Comparison of ENCODE assay signal across 13 cellular contexts in the genomic region with DNA sequence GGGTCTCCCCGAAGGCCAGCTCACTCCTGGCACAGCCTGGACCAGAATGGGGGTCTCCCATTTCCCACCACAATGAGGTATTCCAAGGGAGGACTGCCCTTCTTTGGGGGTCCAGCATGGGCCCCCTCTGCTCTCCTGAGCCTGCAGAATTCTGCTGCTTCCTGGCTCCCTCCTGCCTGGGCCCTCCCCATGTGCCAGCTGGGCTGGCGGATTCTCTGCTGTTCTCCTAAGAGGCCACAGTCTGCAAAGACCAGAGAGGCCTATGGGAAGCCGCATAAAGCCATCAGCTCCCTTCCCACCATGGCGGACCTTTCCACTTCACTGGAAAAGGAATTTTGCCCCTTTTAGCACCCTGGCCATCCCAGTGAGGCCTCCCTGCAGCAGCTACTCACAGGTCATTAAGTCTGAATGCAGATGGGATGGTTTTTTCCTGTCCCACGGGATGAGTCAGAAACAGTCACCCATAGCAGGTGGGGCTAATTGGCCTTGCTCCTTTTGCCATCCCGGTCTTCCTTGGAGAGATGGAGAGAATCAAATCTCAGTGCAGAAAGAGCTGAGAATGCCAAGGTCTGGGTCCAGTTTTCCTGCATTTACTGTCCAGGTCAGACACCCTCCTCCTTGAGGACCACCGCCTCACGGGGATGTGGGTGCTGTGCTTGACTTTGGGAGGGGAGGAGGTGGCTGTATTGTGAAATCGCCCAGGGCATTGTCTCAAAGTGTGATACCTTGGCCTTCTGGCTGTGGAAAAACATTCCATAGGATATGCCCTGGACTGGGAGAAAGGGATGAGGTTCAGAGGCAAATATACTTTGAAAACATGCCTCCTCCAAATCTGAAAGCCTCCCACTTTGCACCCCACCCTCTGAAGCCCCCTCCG. TPM values are rescaled to one million over a fixed set of nuclear protein-coding genes. Genes with fewer than 3 reads are reported as not detected.
DNase-seq lines count a peak whose midpoint lies in the region; ATAC-seq, FAIRE-seq and TF ChIP-seq lines count a peak whose summit lies in the region.
"Had no signal": no experiment of that assay in that cellular context is flagged by ENCODE, and none has a peak within 500 bp of the region (broad histone marks: within the 10 kb centered on the region; RNA-seq: fewer than 3 reads in every experiment).

No MANE protein-coding gene starts in this region.

- intact Hi-C loops in K562 (cut with micrococcal nuclease): no loop called here

- CTCF ChIA-PET in K562 (lab: Yijun Ruan, JAX; ENCODE audit: low intra/inter-chr PET ratio): no interaction called here

- 1% methylated on average over 9 of the region's 10 CpGs for WGBS in K562 (ENCODE audit: insufficient coverage, low coverage, missing lambda C conversion rate)
- WGBS in mesenchymal stem cell: 34% methylated on average over 9 of the region's 10 CpGs

- H4K20me1 ChIP-seq in K562 (replicated peaks; ENCODE audit: control insufficient read depth, insufficient read depth, low read length): peaks cover 15% of the 10 kb centered on the region

- peak; percentile 98 for TF ChIP-seq EP300 in Ishikawa (IDR thresholded peaks at IDR 0.05; ENCODE audit: borderline replicate concordance)
- TF ChIP-seq EP300 in K562 (IDR thresholded peaks at IDR 0.05; ENCODE audit: low read length): no peak

- no peaks in the 10 kb centered on the region for H3K79me2 ChIP-seq in K562 (ENCODE audit: control insufficient read depth, insufficient read depth, low read length)

- FAIRE-seq in K562 (lab: Jason Lieb, UNC): no peak

- no peak for TF ChIP-seq POLR2A in K562 (conservative IDR thresholded peaks at IDR 0.05)

- DNase-seq in DMS53 (lab: John Stamatoyannopoulos, UW): peak; percentile 74
- DNase-seq in K562 (ENCODE audit: extremely low read depth in 1 of 4, low spot score in 3 of 4): no peak
- peak; percentile 61 for DNase-seq in mesenchymal stem cell
- DNase-seq in putamen (ENCODE audit: low spot score): no peak
- DNase-seq in hepatic stellate cell (ENCODE audit: low spot score): no peak
- DNase-seq in activated naive CD4-positive, alpha-beta T cell treated with anti-CD3 and anti-CD28 coated beads, Interleukin-2, amount 50 U/mL, for 16 hours: no peak
- DNase-seq in GM19238 (ENCODE audit: insufficient read length, low spot score): no peak
- DNase-seq: activated CD8-positive, alpha-beta memory T cell treated with anti-CD3 and anti-CD28 coated beads, Interleukin-2, amount 50 U/mL, for 48 hours; DND-41; NCI-H748 treated with DMSO at 0.1 percent for 48 hours had no signal

- H3K79me1 ChIP-seq in mesenchymal stem cell (replicated peaks; ENCODE audit: low read length, poor library complexity, severe bottlenecking): peaks cover 12% of the 10 kb centered on the region

- H4K91ac ChIP-seq in mesenchymal stem cell (ENCODE audit: low read length): peak overlapping the region; percentile 29

- peak overlapping the region; percentile 27 for H4K8ac ChIP-seq in mesenchymal stem cell (ENCODE audit: low read length)

- H2AFZ ChIP-seq in K562 (ENCODE audit: low read depth, low read length): no peak overlapping the region
- no peak overlapping the region for H2AFZ ChIP-seq in mesenchymal stem cell (ENCODE audit: low read depth, low read length)

- no TSS peak for BruUV-seq in K562 (replicated peaks; lab: Mats Ljungman, UMichigan)

- peaks cover 28 to 72% of the 10 kb centered on the region in 2 experiments for H3K27me3 ChIP-seq in K562 (ENCODE audit: control insufficient read depth in 2 of 2, insufficient read depth in 2 of 2, low read length in 2 of 2)
- H3K27me3 ChIP-seq in mesenchymal stem cell (ENCODE audit: control insufficient read depth in 1 of 2, insufficient read depth in 1 of 2, low read length in 2 of 2): no peaks in the 10 kb centered on the region

- H3K4me1 ChIP-seq in K562 (replicated peaks in 1 of 2; ENCODE audit: control insufficient read depth in 2 of 2, insufficient read depth in 2 of 2, low read length in 2 of 2) (no peaks in the 10 kb centered on the region; a peak in 2 of 5 replicates), mesenchymal stem cell (ENCODE audit: control insufficient read depth, insufficient read depth, low read depth, low read length) (peaks cover 52% of the 10 kb centered on the region)

- peak overlapping the region; percentile 76 to 90 for H3K18ac ChIP-seq in mesenchymal stem cell (ENCODE audit: low read depth in 1 of 2, low read length in 2 of 2)

- H3K36me3 ChIP-seq in K562 (ENCODE audit: control insufficient read depth, insufficient read depth, low read length): no peaks in the 10 kb centered on the region
- peaks cover under 1 to 4% of the 10 kb centered on the region in 2 experiments for H3K36me3 ChIP-seq in mesenchymal stem cell (ENCODE audit: control insufficient read depth in 1 of 2, insufficient read depth in 2 of 2, low read depth in 1 of 2, low read length in 2 of 2)
- H3K36me3 ChIP-seq: HAP-1 had no signal

- H2BK12ac ChIP-seq in mesenchymal stem cell (ENCODE audit: low read length in 2 of 2): peak overlapping the region; percentile 43 to 50

- H3K27ac ChIP-seq in K562 (ENCODE audit: extremely low read depth, low read depth, low read length) (no peak overlapping the region), mesenchymal stem cell (ENCODE audit: low read length, poor library complexity, severe bottlenecking) (peak overlapping the region; percentile 99)

- no peak for ATAC-seq in K562

- TF ChIP-seq RAD21 in Ishikawa (IDR thresholded peaks at IDR 0.05; ENCODE audit: low read depth) (no peak), K562 (CRISPR knock-in tag; conservative IDR thresholded peaks at IDR 0.05 in 1 of 2, IDR thresholded peaks at IDR 0.05 in 1 of 2) (no peak)

- H3K9me3 ChIP-seq in K562 (replicated peaks; ENCODE audit: control insufficient read depth, insufficient read depth, low read depth, low read length) (no peaks in the 10 kb centered on the region), mesenchymal stem cell (ENCODE audit: control insufficient read depth, low read length) (no peaks in the 10 kb centered on the region)
- H3K9me3 ChIP-seq: HAP-1 had no signal

- peak overlapping the region; percentile 98 for H2BK5ac ChIP-seq in mesenchymal stem cell (ENCODE audit: low read depth, low read length, poor library complexity, severe bottlenecking)

- POLR2A ChIA-PET in K562 (lab: Yijun Ruan, JAX): interaction anchor here (0.6 to 2.4 kb wide), 5 partner anchors 10 to 39 kb away, joined by 3 to 7 read pairs (median 4); no protein-coding TSS in a partner anchor

- TF ChIP-seq CTCF in K562 (IDR thresholded peaks at IDR 0.05 in 2 of 3, conservative IDR thresholded peaks at IDR 0.05 in 1 of 3; ENCODE audit: insufficient read depth in 2 of 3, low read depth in 1 of 3, low read length in 3 of 3): no peak

- H2AK5ac ChIP-seq in mesenchymal stem cell (ENCODE audit: low read length, severe bottlenecking): peak overlapping the region; percentile 76

- H3K9ac ChIP-seq in K562 (ENCODE audit: insufficient read depth in 1 of 2, low read depth in 2 of 2, low read length in 2 of 2) (0 out of 4 replicates have a peak overlapping the region, but pooled peaks of 1 of the 2 experiments have one; percentile 27), mesenchymal stem cell (ENCODE audit: low read length) (no peak overlapping the region)

- no peak overlapping the region for H3K4me2 ChIP-seq in K562 (ENCODE audit: insufficient read depth, low read length)
- H3K4me2 ChIP-seq in mesenchymal stem cell (ENCODE audit: low read length, poor library complexity, severe bottlenecking): peak overlapping the region; percentile 22

- H3K4me3 ChIP-seq in K562 (no peak overlapping the region), mesenchymal stem cell (ENCODE audit: insufficient read depth in 1 of 2, low read depth in 1 of 2, low read length in 2 of 2) (no peak overlapping the region)
- H3K4me3 ChIP-seq: HAP-1 had no signal

- peak overlapping the region; percentile 40 for H2BK120ac ChIP-seq in mesenchymal stem cell (ENCODE audit: low read depth, low read length)

- no peaks in the 10 kb centered on the region for H3K9me1 ChIP-seq in K562 (ENCODE audit: control insufficient read depth, insufficient read depth, low read length)

- H3K4ac ChIP-seq in mesenchymal stem cell (ENCODE audit: low read depth in 1 of 2, low read length in 2 of 2): peak overlapping the region in 1 of 2 experiments; percentile 37

- peak overlapping the region in 1 of 2 experiments; percentile 14 for H3K14ac ChIP-seq in mesenchymal stem cell (ENCODE audit: low read length in 2 of 2)

- H3K23ac ChIP-seq in mesenchymal stem cell (ENCODE audit: low read length in 2 of 2): no peak overlapping the region

- peak overlapping the region; percentile 90 for H2BK15ac ChIP-seq in mesenchymal stem cell (ENCODE audit: low read depth, poor library complexity, severe bottlenecking)

- in situ Hi-C loops in K562 (cut with MboI): no loop called here

RNA-seq across cellular contexts. Expression of gene MYBPH, which starts 23.2 kb away (rescaled TPM):
- total RNA-seq in K562 (2011; cell fraction: chromatin; rRNA removed; ENCODE audit: low replicate concordance): not detected in 2 replicates
- not detected in 2 replicates for total RNA-seq in K562 (2011; cell fraction: nucleolus; rRNA removed)
- total RNA-seq in K562 (2011; cell fraction: nucleoplasm; rRNA removed): not detected in 2 replicates
- not detected in 2 replicates for total RNA-seq in K562 (2014; rRNA removed)
- total RNA-seq in K562 (2014; rRNA removed; fragmentation: Illumina TruSeq; extraction: Trizol): not detected in 2 replicates
- not detected in 2 replicates for total RNA-seq in K562 (2015; rRNA removed; fragmentation: Illumina TruSeq; extraction: Trizol)
- not detected in 2 replicates for total RNA-seq in K562 (2021)
- polyA plus RNA-seq in K562 (2011; rRNA removed): not detected in 2 replicates
- polyA plus RNA-seq in K562 (2011; cell fraction: cytosol; rRNA removed): not detected in 2 replicates
- not detected in 2 replicates for polyA plus RNA-seq in K562 (2011; cell fraction: nucleus; rRNA removed)
- polyA plus RNA-seq in K562 (2012): not detected in 2 replicates
- not detected in 2 replicates for polyA plus RNA-seq in K562 (2014; fragmentation: Illumina TruSeq; extraction: Trizol)
- not detected for polyA plus RNA-seq in K562 (2014; fragmentation: Nextera tagmentation; extraction: Ambion mirVana)
- polyA plus RNA-seq in K562 (2014; rRNA removed): 0.13 TPM in 1 of 2 replicates, not detected in the other
- polyA minus RNA-seq in K562 (2011; rRNA and poly(A)+ RNA removed): not detected in 2 replicates
- not detected in 2 replicates for polyA minus RNA-seq in K562 (2011; cell fraction: cytosol; rRNA and poly(A)+ RNA removed)
- polyA minus RNA-seq in K562 (2011; cell fraction: nucleus; rRNA and poly(A)+ RNA removed): not detected in 2 replicates
- 0.58 TPM for polyA plus RNA-seq in mesenchymal stem cell (2013, experiment 1 of 2)
- 0.75 TPM for polyA plus RNA-seq in mesenchymal stem cell (2013, experiment 2 of 2)
- total RNA-seq: T-helper 2 cell treated with Interferon-gamma antibody and Interleukin-4, amounts not matched to agents 100 ng/mL and 5 ng/mL, for 36 hours had no signal

RNA-seq across cellular contexts. Expression of gene ADORA1, which starts 24.9 kb away (rescaled TPM):
- not detected in 2 replicates for total RNA-seq in K562 (2011; cell fraction: chromatin; rRNA removed; ENCODE audit: low replicate concordance)
- total RNA-seq in K562 (2011; cell fraction: nucleolus; rRNA removed): not detected in 2 replicates
- total RNA-seq in K562 (2011; cell fraction: nucleoplasm; rRNA removed): not detected in 2 replicates
- not detected in 2 replicates for total RNA-seq in K562 (2014; rRNA removed)
- total RNA-seq in K562 (2014; rRNA removed; fragmentation: Illumina TruSeq; extraction: Trizol): not detected in 2 replicates
- total RNA-seq in K562 (2015; rRNA removed; fragmentation: Illumina TruSeq; extraction: Trizol): not detected in 2 replicates
- total RNA-seq in K562 (2021): not detected in 2 replicates
- not detected in 2 replicates for polyA plus RNA-seq in K562 (2011; rRNA removed)
- not detected in 2 replicates for polyA plus RNA-seq in K562 (2011; cell fraction: cytosol; rRNA removed)
- polyA plus RNA-seq in K562 (2011; cell fraction: nucleus; rRNA removed): not detected in 2 replicates
- 0.12 TPM in 1 of 2 replicates, not detected in the other for polyA plus RNA-seq in K562 (2012)
- not detected in 2 replicates for polyA plus RNA-seq in K562 (2014; fragmentation: Illumina TruSeq; extraction: Trizol)
- polyA plus RNA-seq in K562 (2014; fragmentation: Nextera tagmentation; extraction: Ambion mirVana): not detected
- not detected in 2 replicates for polyA plus RNA-seq in K562 (2014; rRNA removed)
- not detected in 2 replicates for polyA minus RNA-seq in K562 (2011; rRNA and poly(A)+ RNA removed)
- not detected in 2 replicates for polyA minus RNA-seq in K562 (2011; cell fraction: cytosol; rRNA and poly(A)+ RNA removed)
- not detected in 2 replicates for polyA minus RNA-seq in K562 (2011; cell fraction: nucleus; rRNA and poly(A)+ RNA removed)
- polyA plus RNA-seq in mesenchymal stem cell (2013, experiment 1 of 2): 8.4 TPM
- polyA plus RNA-seq in mesenchymal stem cell (2013, experiment 2 of 2): 9.3 TPM
- total RNA-seq: T-helper 2 cell treated with Interferon-gamma antibody and Interleukin-4, amounts not matched to agents 100 ng/mL and 5 ng/mL, for 36 hours had no signal

RNA-seq across cellular contexts. Expression of gene CHI3L1, which starts 34.1 kb away (rescaled TPM):
- total RNA-seq in K562 (2011; cell fraction: chromatin; rRNA removed; ENCODE audit: low replicate concordance): not detected in 2 replicates
- total RNA-seq in K562 (2011; cell fraction: nucleolus; rRNA removed): not detected in 2 replicates
- total RNA-seq in K562 (2011; cell fraction: nucleoplasm; rRNA removed): not detected in 2 replicates
- total RNA-seq in K562 (2014; rRNA removed) (not detected in 2 replicates), K562 (2014; rRNA removed; fragmentation: Illumina TruSeq; extraction: Trizol) (not detected in 2 replicates), K562 (2015; rRNA removed; fragmentation: Illumina TruSeq; extraction: Trizol) (not detected in 2 replicates), K562 (2021) (not detected in 2 replicates)
- polyA plus RNA-seq in K562 (2011; rRNA removed) (not detected in 2 replicates), K562 (2014; fragmentation: Illumina TruSeq; extraction: Trizol) (not detected in 2 replicates), K562 (2014; fragmentation: Nextera tagmentation; extraction: Ambion mirVana) (not detected), K562 (2014; rRNA removed) (not detected in 2 replicates)
- polyA plus RNA-seq in K562 (2011; cell fraction: cytosol; rRNA removed): not detected in 2 replicates
- not detected in 2 replicates for polyA plus RNA-seq in K562 (2011; cell fraction: nucleus; rRNA removed)
- polyA plus RNA-seq in K562 (2012): 0.22 TPM in 1 of 2 replicates, not detected in the other
- not detected in 2 replicates for polyA minus RNA-seq in K562 (2011; rRNA and poly(A)+ RNA removed)
- not detected in 2 replicates for polyA minus RNA-seq in K562 (2011; cell fraction: cytosol; rRNA and poly(A)+ RNA removed)
- polyA minus RNA-seq in K562 (2011; cell fraction: nucleus; rRNA and poly(A)+ RNA removed): not detected in 2 replicates
- polyA plus RNA-seq in mesenchymal stem cell (2013, experiment 1 of 2): 2.1 TPM
- polyA plus RNA-seq in mesenchymal stem cell (2013, experiment 2 of 2): 2.4 TPM
- total RNA-seq: T-helper 2 cell treated with Interferon-gamma antibody and Interleukin-4, amounts not matched to agents 100 ng/mL and 5 ng/mL, for 36 hours had no signal

Comparison
In these comparisons a context has a peak if more than half of its experiments do, and no peak if none do; other contexts are left out.
1. DNase-seq: peak in DMS53 (single experiment) and mesenchymal stem cell (single experiment); none in K562 (0 of 4), putamen (single experiment), hepatic stellate cell (single experiment), activated naive CD4-positive, alpha-beta T cell treated with anti-CD3 and anti-CD28 coated beads, Interleukin-2, amount 50 U/mL, for 16 hours (single experiment) and GM19238 (single experiment).